34 cellular contexts compared by ENCODE assay signal in genomic region chr4:16329132-16329796, GRCh38.
DNase-seq lines count a peak whose midpoint lies in the region; ATAC-seq, FAIRE-seq and TF ChIP-seq lines count a peak whose summit lies in the region.
"Had no signal": no experiment of that assay in that cellular context is flagged by ENCODE, and none has a peak within 500 bp of the region (broad histone marks: within the 10 kb centered on the region; RNA-seq: fewer than 3 reads in every experiment).

No MANE protein-coding gene starts in this region.

- WGBS in hepatocyte (ENCODE audit: low lambda C conversion rate, missing lambda C conversion rate): 83% methylated on average over 2 of the region's 2 CpGs

- in situ Hi-C loops in brain microvascular endothelial cell (cut with HindIII; ENCODE audit: low pct_ligation_motif_present, low sequenced_read_pairs): no loop called here

- no peaks in the 10 kb centered on the region for H4K20me1 ChIP-seq in hepatocyte (ENCODE audit: insufficient read depth, poor library complexity, severe bottlenecking)

- H3K36me3 ChIP-seq in brain microvascular endothelial cell (replicated peaks) (no peaks in the 10 kb centered on the region), hepatocyte (replicated peaks; ENCODE audit: insufficient read depth, low read depth) (no peaks in the 10 kb centered on the region)
- H3K36me3 ChIP-seq: heart left ventricle, lower lobe of right lung, sigmoid colon had no signal

- H3K27me3 ChIP-seq in brain microvascular endothelial cell (replicated peaks) (no peaks in the 10 kb centered on the region), hepatocyte (no peaks in the 10 kb centered on the region)
- H3K27me3 ChIP-seq: heart left ventricle, sigmoid colon had no signal

- H3K4me2 ChIP-seq in hepatocyte: no peak overlapping the region
- H3K4me2 ChIP-seq: KMS-11, PC-9 had no signal

- no peak overlapping the region for H3K27ac ChIP-seq in brain microvascular endothelial cell
- no peak overlapping the region for H3K27ac ChIP-seq in hepatocyte
- H3K27ac ChIP-seq: C4-2B, heart left ventricle, KMS-11, lower lobe of right lung, PC-9, psoas muscle, sigmoid colon had no signal

- H3K9me2 ChIP-seq in hepatocyte (replicated peaks; ENCODE audit: insufficient read depth): no peaks in the 10 kb centered on the region

- no peaks in the 10 kb centered on the region for H3K9me3 ChIP-seq in hepatocyte (ENCODE audit: low read depth)
- H3K9me3 ChIP-seq: heart left ventricle, lower lobe of right lung, psoas muscle, sigmoid colon had no signal

- no peaks in the 10 kb centered on the region for H3K4me1 ChIP-seq in hepatocyte (ENCODE audit: insufficient read depth)
- H3K4me1 ChIP-seq: heart left ventricle, lower lobe of right lung, psoas muscle, sigmoid colon had no signal

- TF ChIP-seq CTCF in brain microvascular endothelial cell (IDR thresholded peaks at IDR 0.05; ENCODE audit: low read depth, low read length, missing control alignments): no peak
- TF ChIP-seq CTCF in hepatocyte (IDR thresholded peaks at IDR 0.05; ENCODE audit: poor library complexity): no peak

- no peaks in the 10 kb centered on the region for H3K79me2 ChIP-seq in hepatocyte

- H2AFZ ChIP-seq in hepatocyte: no peak overlapping the region
- H2AFZ ChIP-seq: PC-9 had no signal

- no peak for ATAC-seq in activated CD4-positive, CD25-positive, alpha-beta regulatory T cell treated with anti-CD3 and anti-CD28 coated beads, Interleukin-2, amount 50 U/mL, for 24 hours
- ATAC-seq in GM18519 (IDR thresholded peaks at IDR 0.05; ENCODE audit: low FRiP score, unreplicated experiment): no peak
- ATAC-seq: activated CD4-positive, alpha-beta T cell treated with anti-CD3 and anti-CD28 coated beads for 36 hours; activated CD8-positive, alpha-beta T cell treated with anti-CD3 and anti-CD28 coated beads, Interleukin-2, amount 10 ng/mL, durations not matched to agents 7 days and 5 days; effector memory CD8-positive, alpha-beta T cell; heart left ventricle; lower lobe of right lung; naive thymus-derived CD8-positive, alpha-beta T cell; psoas muscle; stimulated activated effector memory CD8-positive, alpha-beta T cell treated with anti-CD3 and anti-CD28 coated beads, Interleukin-12 subunit alpha, Interleukin-12 subunit beta, amount 100 ng/mL, for 72 hours had no signal

- DNase-seq in HS-27A (ENCODE audit: low read depth): peak; percentile 53
- DNase-seq in brain microvascular endothelial cell: peak; percentile 24
- DNase-seq in kidney glomerular epithelial cell (lab: John Stamatoyannopoulos, UW): peak; percentile 22
- peak; percentile 21 for DNase-seq in urothelium cell line (ENCODE audit: low spot score)
- no peak for DNase-seq in hepatocyte (ENCODE audit: low spot score)
- DNase-seq: activated CD4-positive, alpha-beta T cell treated with anti-CD3 and anti-CD28 coated beads for 36 hours; activated CD8-positive, alpha-beta T cell treated with anti-CD3 and anti-CD28 coated beads, Interleukin-2, amount 10 ng/mL, durations not matched to agents 7 days and 5 days; activated naive CD4-positive, alpha-beta T cell treated with anti-CD3 and anti-CD28 coated beads for 36 hours; amniotic stem cell; COR-L47; cortex of kidney; effector memory CD8-positive, alpha-beta T cell; foreskin melanocyte; GDM1; heart left ventricle; lower lobe of right lung; MM.1S; naive thymus-derived CD8-positive, alpha-beta T cell; NCI-H1417; NCI-H2029 treated with DMSO at 0.1 percent for 48 hours; NCI-H526; occipital lobe; PC-9; psoas muscle; sigmoid colon; stimulated activated CD4-positive, alpha-beta T cell treated with anti-CD3 and anti-CD28 coated beads, Interleukin-15, amount 100 ng/mL, for 24 hours; trophoblast cell had no signal

- FAIRE-seq in urothelium cell line (lab: Jason Lieb, UNC): no peak
- FAIRE-seq: bronchial epithelial cell, HTR-8/SVneo had no signal

- no peak overlapping the region for H3K4me3 ChIP-seq in brain microvascular endothelial cell (ENCODE audit: low read depth, low read length)
- no peak overlapping the region for H3K4me3 ChIP-seq in hepatocyte
- H3K4me3 ChIP-seq: heart left ventricle, lower lobe of right lung, PC-9, psoas muscle, sigmoid colon had no signal
